Comparison of ENCODE assay signal across 8 cellular contexts in the genomic region with DNA sequence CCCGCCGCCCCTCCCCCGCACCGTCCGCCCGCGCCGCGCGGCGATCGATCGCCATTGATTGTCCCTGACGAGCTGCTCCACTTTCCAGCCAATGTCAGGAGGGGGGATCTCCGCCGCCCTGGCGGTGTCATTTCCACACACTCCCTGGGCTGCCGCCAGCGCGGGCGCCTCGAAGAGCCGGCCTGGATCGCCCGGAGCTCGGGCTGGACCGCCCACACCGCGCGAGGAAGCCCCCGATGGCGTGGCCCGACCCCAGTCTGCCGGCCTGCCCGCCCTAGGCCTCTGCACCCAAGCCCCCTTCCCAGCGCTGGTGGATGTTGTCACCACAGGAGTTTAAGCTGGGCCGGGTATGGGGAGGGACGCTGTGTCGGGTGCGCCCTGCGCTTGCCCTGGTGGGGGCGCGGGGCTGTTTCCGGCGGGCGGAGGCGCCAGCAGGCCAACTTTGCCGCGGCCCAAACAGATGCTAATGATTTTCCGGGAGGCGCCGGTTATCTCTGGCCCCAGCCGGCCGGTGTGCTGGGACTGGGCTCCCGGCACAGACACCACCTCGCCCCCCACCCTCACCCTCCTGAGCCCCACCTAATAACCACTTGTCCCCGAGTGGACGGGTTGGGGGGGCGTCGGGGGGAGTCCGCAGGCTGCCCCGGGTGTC. TPM values are rescaled to one million over a fixed set of nuclear protein-coding genes. Genes with fewer than 3 reads are reported as not detected.
DNase-seq lines count a peak whose midpoint lies in the region; ATAC-seq and TF ChIP-seq lines count a peak whose summit lies in the region.

No MANE protein-coding gene starts in this region.

- H3K27ac ChIP-seq in epithelial cell of prostate (peak overlapping the region; percentile 55), mesodermal cell (ENCODE audit: low read depth, low read length, severe bottlenecking) (peak overlapping the region; percentile 94), substantia nigra (ENCODE audit: low read depth, low read length, poor library complexity, severe bottlenecking) (peak overlapping the region; percentile 91)

- H3K4me3 ChIP-seq in mesodermal cell (ENCODE audit: extremely low read depth, insufficient read depth, low read length, poor library complexity, severe bottlenecking), result peak overlapping the region; percentile 21

- no peak overlapping the region for H3K27ac Mint-ChIP-seq in activated CD8-positive, alpha-beta memory T cell treated with anti-CD3 and anti-CD28 coated beads, Interleukin-2, amount 10 ng/mL, durations not matched to agents 7 days and 5 days

- no peaks in the 10 kb centered on the region for H3K9me3 ChIP-seq in mesodermal cell (ENCODE audit: control insufficient read depth, low read length)

- no peaks in the 10 kb centered on the region for H3K9me3 Mint-ChIP-seq in activated CD8-positive, alpha-beta memory T cell treated with anti-CD3 and anti-CD28 coated beads, Interleukin-2, amount 10 ng/mL, durations not matched to agents 7 days and 5 days (ENCODE audit: low read depth)

- CTCF ChIA-PET in GM10248 (lab: Yijun Ruan, JAX), result interaction anchor here (1.0 to 18.6 kb wide), 13 partner anchors 12 to 331 kb away, joined by 3 to 439 read pairs (median 9); a partner anchor contains a TSS
- CTCF ChIA-PET in activated CD8-positive, alpha-beta memory T cell treated with anti-CD3 and anti-CD28 coated beads, Interleukin-2, amount 10 ng/mL, durations not matched to agents 7 days and 5 days (lab: Charles Lee), result interaction anchor here (0.6 to 8.5 kb wide), 10 partner anchors 9 to 138 kb away, joined by 3 to 215 read pairs (median 20); a partner anchor contains a TSS

- H3K4me3 Mint-ChIP-seq in activated CD8-positive, alpha-beta memory T cell treated with anti-CD3 and anti-CD28 coated beads, Interleukin-2, amount 10 ng/mL, durations not matched to agents 7 days and 5 days, result no peak overlapping the region

- H3K27me3 Mint-ChIP-seq in activated CD8-positive, alpha-beta memory T cell treated with anti-CD3 and anti-CD28 coated beads, Interleukin-2, amount 10 ng/mL, durations not matched to agents 7 days and 5 days, result no peaks in the 10 kb centered on the region

- H3K4me1 Mint-ChIP-seq in activated CD8-positive, alpha-beta memory T cell treated with anti-CD3 and anti-CD28 coated beads, Interleukin-2, amount 10 ng/mL, durations not matched to agents 7 days and 5 days, result peaks cover 51% of the 10 kb centered on the region

- peaks cover 5% of the 10 kb centered on the region for H3K36me3 Mint-ChIP-seq in activated CD8-positive, alpha-beta memory T cell treated with anti-CD3 and anti-CD28 coated beads, Interleukin-2, amount 10 ng/mL, durations not matched to agents 7 days and 5 days

- TF ChIP-seq CTCF in GM10248 (IDR thresholded peaks at IDR 0.05; ENCODE audit: control extremely low read depth, extremely low read depth, low read depth, missing control alignments), result peak; percentile 34

- peak; percentile 33 for ATAC-seq in HG02759 (IDR thresholded peaks at IDR 0.05; ENCODE audit: unreplicated experiment)
- peak; percentile 9 for ATAC-seq in activated CD8-positive, alpha-beta memory T cell treated with anti-CD3 and anti-CD28 coated beads, Interleukin-2, amount 10 ng/mL, durations not matched to agents 7 days and 5 days
- ATAC-seq in HG02970 (IDR thresholded peaks at IDR 0.05; ENCODE audit: low FRiP score, unreplicated experiment), result no peak

- H3K4me1 ChIP-seq in mesodermal cell (ENCODE audit: control insufficient read depth, insufficient read depth, low read length, poor library complexity, severe bottlenecking), result peaks cover 37% of the 10 kb centered on the region

- peak; percentile 81 for DNase-seq in GM10248 (ENCODE audit: extremely low spot score)
- peak; percentile 24 for DNase-seq in NCI-H2227 treated with DMSO at 0.1 percent for 48 hours (lab: John Stamatoyannopoulos, UW)
- no peak for DNase-seq in activated CD8-positive, alpha-beta memory T cell treated with anti-CD3 and anti-CD28 coated beads, Interleukin-2, amount 10 ng/mL, durations not matched to agents 7 days and 5 days
- no peak for DNase-seq in epithelial cell of prostate (ENCODE audit: low read depth, low spot score)
- DNase-seq in substantia nigra (lab: John Stamatoyannopoulos, UW), result peak in 40 of 49 donors; percentile 55 to 90 (median 79)

- 0 to 1% methylated on average over 29 to 30 of the region's 62 CpGs for WGBS in mesodermal cell (ENCODE audit: insufficient coverage in 2 of 2), 2 experiments

- peaks cover 1% of the 10 kb centered on the region for H3K36me3 ChIP-seq in mesodermal cell (ENCODE audit: control insufficient read depth, insufficient read depth, low read length)

- POLR2A ChIA-PET in GM10248 (lab: Yijun Ruan, JAX), result interaction anchor here (0.6 to 4.2 kb wide), 5 partner anchors 12 to 246 kb away, joined by 3 to 31 read pairs (median 10); a partner anchor contains a TSS

RNA-seq across cellular contexts. Expression of a gene that starts 10.6 kb away (rescaled TPM):
- 1 to 10 TPM; 1.8 to 4.1 TPM for total RNA-seq in activated CD8-positive, alpha-beta memory T cell treated with anti-CD3 and anti-CD28 coated beads, Interleukin-2, amount 10 ng/mL, durations not matched to agents 7 days and 5 days
- 118 TPM for polyA plus RNA-seq in mesodermal cell (2013, experiment 1 of 2)
- polyA plus RNA-seq in mesodermal cell (2013, experiment 2 of 2), result 93.8 TPM

Comparison
In these comparisons a context has a peak if more than half of its experiments do, and no peak if none do; other contexts are left out.
1. DNase-seq: peak in GM10248 (single experiment), NCI-H2227 treated with DMSO at 0.1 percent for 48 hours (single experiment) and substantia nigra (40 of 49); none in activated CD8-positive, alpha-beta memory T cell treated with anti-CD3 and anti-CD28 coated beads, Interleukin-2, amount 10 ng/mL, durations not matched to agents 7 days and 5 days (single experiment) and epithelial cell of prostate (single experiment).
2. Peak in every context shown above with its lines, with median percentiles within 50 percentile points of each other: H3K27ac ChIP-seq.